13 cellular contexts compared by ENCODE assay signal in genomic region chr18:58412844-58413666, GRCh38.
"Had no signal": no experiment of that assay in that cellular context is flagged by ENCODE, and none has a peak within 500 bp of the region (broad histone marks: within the 10 kb centered on the region; RNA-seq: fewer than 3 reads in every experiment).

No MANE protein-coding gene starts in this region.

- ATAC-seq: gastroesophageal sphincter, left lung had no signal

- DNase-seq: activated CD4-positive, alpha-beta T cell treated with anti-CD3 and anti-CD28 coated beads for 1 hour; activated CD4-positive, alpha-beta T cell treated with anti-CD3 and anti-CD28 coated beads, Interleukin-2, amount 50 U/mL, for 48 hours; activated T-cell treated with anti-CD3 and anti-CD28 coated beads, Interleukin-2, amount 50 U/mL, for 1 hour; adrenal gland; dorsolateral prefrontal cortex; erythroblast; left lung; naive B cell; ovary; sigmoid colon; spleen; T1000 had no signal
